In the genomic region with DNA sequence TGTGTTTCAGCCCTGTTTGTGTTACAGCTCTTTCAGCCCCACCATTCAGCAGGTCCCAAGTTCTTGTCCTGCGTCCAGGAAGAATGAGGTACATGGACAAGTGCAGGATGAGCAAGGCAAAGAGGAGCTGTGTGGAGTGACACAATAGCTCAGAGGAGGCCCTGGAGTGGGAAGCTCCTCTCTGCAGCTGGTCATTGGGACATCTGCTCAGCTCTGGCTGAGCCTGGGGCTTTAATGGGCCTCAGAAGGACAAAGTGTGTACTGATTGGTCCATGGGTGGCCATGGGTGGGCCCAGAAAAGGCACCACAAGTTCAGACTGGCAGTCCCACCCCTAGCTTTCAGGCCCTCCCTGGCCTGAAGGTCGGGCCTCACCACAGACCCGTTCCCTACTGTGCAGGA, we compare ENCODE assay signal across 23 cellular contexts. TPM values are rescaled to one million over a fixed set of nuclear protein-coding genes. Genes with fewer than 3 reads are reported as not detected.
DNase-seq lines count a peak whose midpoint lies in the region; ATAC-seq and TF ChIP-seq lines count a peak whose summit lies in the region.
"Had no signal": no experiment of that assay in that cellular context is flagged by ENCODE, and none has a peak within 500 bp of the region (broad histone marks: within the 10 kb centered on the region; RNA-seq: fewer than 3 reads in every experiment).

No MANE protein-coding gene starts in this region.

- H4K8ac ChIP-seq in IMR-90 (ENCODE audit: low read depth in 2 of 2, low read length in 2 of 2) (no peak overlapping the region), trophoblast cell (ENCODE audit: low read depth, low read length) (no peak overlapping the region)

- BruUV-seq in IMR-90 (replicated peaks; lab: Mats Ljungman, UMichigan): no TSS peak

- H2AFZ ChIP-seq in IMR-90 (replicated peaks; ENCODE audit: low read length, poor library complexity) (no peak overlapping the region), hepatocyte (no peak overlapping the region), trophoblast cell (ENCODE audit: insufficient read depth, low read length, poor library complexity) (no peak overlapping the region)

- WGBS in IMR-90 (ENCODE audit: extremely low coverage in 2 of 2, insufficient read length in 1 of 2), 2 experiments: 47% methylated on average over 2 of the region's 3 CpGs; no CpG with 5 or more reads in 1 of the 2 experiments
- WGBS in hepatocyte (ENCODE audit: low lambda C conversion rate, missing lambda C conversion rate): 83% methylated on average over 3 of the region's 3 CpGs
- WGBS in trophoblast cell (ENCODE audit: extremely low coverage, insufficient coverage, insufficient read length): no CpG with 5 or more reads among the region's 3 CpGs

- dilution Hi-C loops in IMR-90 (cut with HindIII; ENCODE audit: low sequenced_read_pairs, unreplicated experiment): no loop called here

- peak overlapping the region; percentile 54 for H2AK5ac ChIP-seq in IMR-90 (ENCODE audit: low read depth, low read length)
- no peak overlapping the region for H2AK5ac ChIP-seq in trophoblast cell (ENCODE audit: low read length)

- H3K4me3 ChIP-seq in IMR-90 (ENCODE audit: insufficient read depth, low read depth, low read length) (no peak overlapping the region), RWPE2 (ENCODE audit: severe bottlenecking) (no peak overlapping the region), hepatocyte (no peak overlapping the region), trophoblast cell (ENCODE audit: low read depth, low read length) (no peak overlapping the region)
- H3K4me3 ChIP-seq: A549; BLaER1 treated with 17β-estradiol and CSF1 and Interleukin-3, amounts not matched to agents 10 nM and 100 nM; GM12878; HAP-1 had no signal

- DNase-seq in IMR-90 (no peak), RWPE2 (ENCODE audit: low spot score) (no peak), hepatocyte (ENCODE audit: low spot score) (peak; percentile 9), trophoblast cell (no peak), NCI-H774 (lab: John Stamatoyannopoulos, UW) (no peak)
- DNase-seq: 8988T; ACHN; AML-193; BE2C; CD4-positive, alpha-beta T cell; CD8-positive, alpha-beta memory T cell; DMS 273 treated with DMSO at 0.1 percent for 48 hours; DMS79; EL; GDM1; GOT3; HFFc6 had no signal

- H3K56ac ChIP-seq in IMR-90 (ENCODE audit: extremely low read depth, insufficient read depth, low read length): no peak overlapping the region

- H3K14ac ChIP-seq in IMR-90 (replicated peaks; ENCODE audit: low read depth, low read length): peak overlapping the region; percentile 28; the same call in 1 of the 2 replicates
- H3K14ac ChIP-seq in trophoblast cell (ENCODE audit: low read length): no peak overlapping the region

- no peak overlapping the region; the same call in 1 of the 2 replicates for H4K5ac ChIP-seq in IMR-90 (ENCODE audit: low read depth, low read length)

- no peak for TF ChIP-seq RAD21 in IMR-90 (IDR thresholded peaks at IDR 0.05; ENCODE audit: low read length)

- no peak overlapping the region for H2AK9ac ChIP-seq in IMR-90 (replicated peaks; ENCODE audit: low read depth, low read length, poor library complexity)

- intact Hi-C loops in IMR-90 (cut with micrococcal nuclease): no loop called here

- H3K4me2 ChIP-seq in IMR-90 (ENCODE audit: low read depth, low read length) (no peak overlapping the region), hepatocyte (no peak overlapping the region), trophoblast cell (ENCODE audit: low read length) (no peak overlapping the region)
- H3K4me2 ChIP-seq: A549; BLaER1 treated with 17β-estradiol and CSF1 and Interleukin-3, amounts not matched to agents 10 nM and 100 nM had no signal

- H3K27me3 ChIP-seq in IMR-90 (ENCODE audit: control insufficient read depth, insufficient read depth, low read length) (no peaks in the 10 kb centered on the region), RWPE2 (ENCODE audit: insufficient read depth, poor library complexity, severe bottlenecking) (no peaks in the 10 kb centered on the region), hepatocyte (no peaks in the 10 kb centered on the region), trophoblast cell (ENCODE audit: insufficient read depth, low read length) (no peaks in the 10 kb centered on the region)
- H3K27me3 ChIP-seq: BE2C; BLaER1 treated with 17β-estradiol and CSF1 and Interleukin-3, amounts not matched to agents 10 nM and 100 nM had no signal

- no peaks in the 10 kb centered on the region for H4K20me1 ChIP-seq in IMR-90 (ENCODE audit: insufficient read depth, low read length)
- no peaks in the 10 kb centered on the region for H4K20me1 ChIP-seq in hepatocyte (ENCODE audit: insufficient read depth, poor library complexity, severe bottlenecking)
- H4K20me1 ChIP-seq: BLaER1 treated with 17β-estradiol and CSF1 and Interleukin-3, amounts not matched to agents 10 nM and 100 nM had no signal

- ATAC-seq in IMR-90 (ENCODE audit: low read depth) (no peak), RWPE2 (ENCODE audit: low read depth) (no peak), GM21515 (IDR thresholded peaks at IDR 0.05; ENCODE audit: unreplicated experiment) (no peak), GM18517 (IDR thresholded peaks at IDR 0.05; ENCODE audit: unreplicated experiment) (no peak)
- ATAC-seq: A549, GM12878 had no signal

- H3K4me1 ChIP-seq in IMR-90 (ENCODE audit: control insufficient read depth, insufficient read depth, low read length) (peaks cover 10% of the 10 kb centered on the region), RWPE2 (ENCODE audit: insufficient read depth, poor library complexity, severe bottlenecking) (peaks cover 20% of the 10 kb centered on the region), hepatocyte (ENCODE audit: insufficient read depth) (peaks cover 48% of the 10 kb centered on the region), trophoblast cell (ENCODE audit: control insufficient read depth in 1 of 2, insufficient read depth in 2 of 2, low read length in 2 of 2) (peaks cover 5% of the 10 kb centered on the region in 2 experiments)
- H3K4me1 ChIP-seq: BE2C, HAP-1 had no signal

- POLR2A ChIA-PET in IMR-90 (lab: Charles Lee; ENCODE audit: unreplicated experiment): no interaction called here

- H3K36me3 ChIP-seq in IMR-90 (ENCODE audit: control insufficient read depth, insufficient read depth, low read length): no peaks in the 10 kb centered on the region
- H3K36me3 ChIP-seq in RWPE2 (ENCODE audit: low read depth): no peaks in the 10 kb centered on the region
- no peaks in the 10 kb centered on the region for H3K36me3 ChIP-seq in hepatocyte (replicated peaks; ENCODE audit: insufficient read depth, low read depth)
- no peaks in the 10 kb centered on the region for H3K36me3 ChIP-seq in trophoblast cell (ENCODE audit: control insufficient read depth in 1 of 2, insufficient read depth in 2 of 2, low read length in 2 of 2)
- H3K36me3 ChIP-seq: BE2C; BLaER1 treated with 17β-estradiol and CSF1 and Interleukin-3, amounts not matched to agents 10 nM and 100 nM; HAP-1 had no signal

- TF ChIP-seq POLR2A in IMR-90 (IDR thresholded peaks at IDR 0.05; ENCODE audit: low read depth, low read length): no peak

- H3K79me2 ChIP-seq in hepatocyte: no peaks in the 10 kb centered on the region
- no peaks in the 10 kb centered on the region for H3K79me2 ChIP-seq in trophoblast cell (ENCODE audit: control insufficient read depth, insufficient read depth, low read length, poor library complexity)

- H4K91ac ChIP-seq in IMR-90 (ENCODE audit: insufficient read depth, low read depth, low read length): peak overlapping the region; percentile 12; the same call in 1 of the 2 replicates
- H4K91ac ChIP-seq in trophoblast cell (ENCODE audit: low read depth, low read length): peak overlapping the region; percentile 21

- H3K27ac ChIP-seq in IMR-90 (ENCODE audit: insufficient read depth, low read length) (no peak overlapping the region), RWPE2 (ENCODE audit: poor library complexity, severe bottlenecking) (peak overlapping the region; percentile 6), hepatocyte (no peak overlapping the region), trophoblast cell (ENCODE audit: low read depth, low read length) (no peak overlapping the region)
- H3K27ac ChIP-seq: BLaER1 treated with 17β-estradiol and CSF1 and Interleukin-3, amounts not matched to agents 10 nM and 100 nM had no signal

- 0 out of 3 replicates have a peak overlapping the region, but pooled peaks have one; percentile 23 for H2BK15ac ChIP-seq in IMR-90 (ENCODE audit: low read depth, low read length)

- in situ Hi-C loops in IMR-90 (cut with MboI; ENCODE audit: low sequenced_read_pairs): no loop called here

- peak overlapping the region; percentile 100; the same call in 1 of the 2 replicates for H2BK120ac ChIP-seq in IMR-90 (ENCODE audit: low read depth, low read length)
- H2BK120ac ChIP-seq in trophoblast cell (ENCODE audit: insufficient read depth, low read length, poor library complexity): no peak overlapping the region

- H3K4ac ChIP-seq in IMR-90 (ENCODE audit: low read depth, low read length): peak overlapping the region; percentile 48
- no peak overlapping the region for H3K4ac ChIP-seq in trophoblast cell (ENCODE audit: low read depth, low read length)

- H3K23ac ChIP-seq in IMR-90 (ENCODE audit: low read depth, low read length) (no peak overlapping the region), trophoblast cell (ENCODE audit: low read length) (no peak overlapping the region)

- H2BK12ac ChIP-seq in trophoblast cell (ENCODE audit: low read length): peak overlapping the region; percentile 11

- H3K18ac ChIP-seq in IMR-90 (ENCODE audit: low read depth, low read length) (no peak overlapping the region), trophoblast cell (ENCODE audit: low read length) (no peak overlapping the region)

- H2BK5ac ChIP-seq in IMR-90 (ENCODE audit: low read depth, low read length, poor library complexity, severe bottlenecking) (no peak overlapping the region), trophoblast cell (ENCODE audit: low read depth, low read length, poor library complexity) (no peak overlapping the region)

- H2BK20ac ChIP-seq in IMR-90 (ENCODE audit: low read depth, low read length): no peak overlapping the region; the same call in 1 of the 2 replicates

- H3K9ac ChIP-seq in IMR-90 (ENCODE audit: low read depth, low read length) (no peak overlapping the region), trophoblast cell (ENCODE audit: low read length) (no peak overlapping the region)
- H3K9ac ChIP-seq: BLaER1 treated with 17β-estradiol and CSF1 and Interleukin-3, amounts not matched to agents 10 nM and 100 nM had no signal

- CTCF ChIA-PET in IMR-90 (lab: Yijun Ruan, JAX): no interaction called here

- TF ChIP-seq CTCF in IMR-90 (conservative IDR thresholded peaks at IDR 0.05; ENCODE audit: low read depth, low read length) (no peak), RWPE2 (IDR thresholded peaks at IDR 0.05; ENCODE audit: poor library complexity, severe bottlenecking) (no peak), hepatocyte (IDR thresholded peaks at IDR 0.05; ENCODE audit: poor library complexity) (no peak)

- H3K79me1 ChIP-seq in IMR-90 (ENCODE audit: low read depth in 1 of 2, low read length in 2 of 2): peaks cover 0 to 10% of the 10 kb centered on the region in 2 experiments; a peak in 2 of 4 replicates
- peaks cover 16% of the 10 kb centered on the region for H3K79me1 ChIP-seq in trophoblast cell (ENCODE audit: low read length)

- H3K9me1 ChIP-seq in IMR-90 (ENCODE audit: insufficient read depth, low read length): peaks cover 16% of the 10 kb centered on the region

- H3K9me2 ChIP-seq in hepatocyte (replicated peaks; ENCODE audit: insufficient read depth): no peaks in the 10 kb centered on the region

- H3K9me3 ChIP-seq in IMR-90 (ENCODE audit: control insufficient read depth, insufficient read depth, low read length) (no peaks in the 10 kb centered on the region), RWPE2 (ENCODE audit: severe bottlenecking) (no peaks in the 10 kb centered on the region), hepatocyte (ENCODE audit: low read depth) (no peaks in the 10 kb centered on the region), trophoblast cell (ENCODE audit: insufficient read depth, low read depth, low read length) (peaks cover 6% of the 10 kb centered on the region)
- H3K9me3 ChIP-seq: A549, BE2C had no signal

- H4K12ac ChIP-seq in trophoblast cell (ENCODE audit: low read depth, low read length): no peak overlapping the region

RNA-seq across cellular contexts. Expression of a gene that starts 14.7 kb away (rescaled TPM):
- total RNA-seq in IMR-90 (2012; rRNA removed): 21.5 and 25.0 TPM in 2 replicates
- polyA plus RNA-seq in IMR-90 (2012; rRNA removed): 53.7 and 66.7 TPM in 2 replicates
- 46.3 and 63.2 TPM in 2 replicates for polyA plus RNA-seq in IMR-90 (2012; cell fraction: cytosol; rRNA removed)
- 204 and 236 TPM in 2 replicates for polyA plus RNA-seq in IMR-90 (2012; cell fraction: nucleus; rRNA removed; ENCODE audit: low replicate concordance)
- total RNA-seq in hepatocyte: 25.9 and 37.5 TPM in 2 replicates
- 30.7 and 31.4 TPM in 2 replicates for polyA plus RNA-seq in hepatocyte
- polyA plus RNA-seq in trophoblast cell (2013): 23.9 and 24.7 TPM in 2 replicates
